ENCODE assay signal across 8 cellular contexts in the genomic region with DNA sequence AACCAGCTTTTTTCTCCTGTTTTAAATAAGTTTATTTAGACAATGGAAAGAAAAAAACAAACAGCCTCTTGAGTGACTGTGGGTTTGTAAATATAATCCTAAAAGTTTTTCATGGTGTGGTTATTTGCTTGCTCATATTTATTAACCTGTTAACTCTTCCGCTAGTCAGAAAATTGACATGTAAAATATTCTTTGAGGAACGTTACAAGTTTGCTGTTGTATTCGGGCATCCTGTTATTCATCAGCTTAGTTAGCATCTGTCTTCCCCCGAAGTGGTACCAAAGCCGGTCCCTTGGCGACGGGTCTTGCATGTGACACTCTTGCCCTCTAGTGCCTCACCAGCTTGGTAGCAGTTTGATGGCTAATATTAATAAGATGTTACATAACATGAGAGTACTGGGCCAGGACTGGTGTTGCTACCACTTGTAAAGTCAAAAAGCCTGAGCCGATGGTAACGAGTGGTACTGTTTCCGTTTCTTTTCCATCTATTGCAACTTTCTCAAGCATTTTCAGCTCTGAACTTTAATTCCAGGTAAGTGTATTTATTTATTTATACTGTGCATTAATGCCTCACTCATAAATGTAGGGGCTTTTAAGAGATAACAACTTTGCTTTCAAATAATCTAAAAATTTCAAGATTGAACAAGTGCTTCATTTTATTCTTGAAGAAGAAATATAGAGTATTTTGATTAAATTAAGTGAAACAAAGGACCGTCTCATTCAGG. TPM values are rescaled to one million over a fixed set of nuclear protein-coding genes. Genes with fewer than 3 reads are reported as not detected.
DNase-seq lines count a peak whose midpoint lies in the region; ATAC-seq, FAIRE-seq and TF ChIP-seq lines count a peak whose summit lies in the region.

A gene (plus strand): TSS at position 426 of the 725 bp plus-strand sequence. CDS start 19,425 bp downstream, outside the sequence.

- peak in 1 of 2 donors; percentile 19 for TF ChIP-seq CTCF in right atrium auricular region (IDR thresholded peaks at IDR 0.05)

- no peaks in the 10 kb centered on the region for H3K36me3 ChIP-seq in adipocyte (ENCODE audit: control insufficient read depth, insufficient read depth, low read length, severe bottlenecking)
- H3K36me3 ChIP-seq in right atrium auricular region = no peaks in the 10 kb centered on the region

- H3K4me3 ChIP-seq in adipocyte (ENCODE audit: low read length) (peak within 1 kb of the TSS; percentile 70), right atrium auricular region (peak within 1 kb of the TSS; percentile 14 to 41)

- H3K4me1 ChIP-seq in adipocyte (ENCODE audit: control insufficient read depth, insufficient read depth, low read length) (no peaks in the 10 kb centered on the region), right atrium auricular region (peaks cover 0 to 4% of the 10 kb centered on the region in 2 donors)

- DNase-seq in AG08396 (ENCODE audit: low spot score) = peak; percentile 46
- DNase-seq in GM12891 (ENCODE audit: insufficient read length, low spot score) = peak; percentile 24
- peak; percentile 55 for DNase-seq in NCI-H510A treated with DMSO at 0.1 percent for 48 hours (lab: John Stamatoyannopoulos, UW)
- DNase-seq in adipocyte (ENCODE audit: low read depth) = peak; percentile 36
- no peak for DNase-seq in right atrium auricular region (ENCODE audit: low spot score)
- DNase-seq in renal cortical epithelial cell (ENCODE audit: low read depth) = peak; percentile 78
- DNase-seq in NK-92 treated with Interleukin-12 subunit alpha and Interleukin-12 subunit beta, amount 100 ng/mL, for 24 hours (lab: John Stamatoyannopoulos, UW) = no peak

- ATAC-seq in HG03196 (IDR thresholded peaks at IDR 0.05; ENCODE audit: unreplicated experiment) = peak; percentile 52

- H3K27ac ChIP-seq in right atrium auricular region = no peak within 1 kb of the TSS

- H3K9me3 ChIP-seq in adipocyte (ENCODE audit: control insufficient read depth, low read length) = no peaks in the 10 kb centered on the region
- H3K9me3 ChIP-seq in right atrium auricular region = no peaks in the 10 kb centered on the region

- peaks cover 41% of the 10 kb centered on the region for H3K27me3 ChIP-seq in adipocyte (replicated peaks; ENCODE audit: control insufficient read depth, insufficient read depth, low read length)
- no peaks in the 10 kb centered on the region for H3K27me3 ChIP-seq in right atrium auricular region

- no peak for TF ChIP-seq POLR2A in GM12891 (IDR thresholded peaks at IDR 0.05; ENCODE audit: low read depth, low read length)

- no peak within 1 kb of the TSS for H3K9ac ChIP-seq in adipocyte (ENCODE audit: low read length)

- peak; percentile 13 for FAIRE-seq in GM12891 (lab: Jason Lieb, UNC)

TF ChIP-seq in GM12891, 5 proteins besides CTCF, POLR2A, EP300 and RAD21:
- TF ChIP-seq SPI1 (IDR thresholded peaks at IDR 0.05; ENCODE audit: low read depth, low read length) (no peak), TAF1 (IDR thresholded peaks at IDR 0.05; ENCODE audit: low read depth, low read length) (no peak), POU2F2 (IDR thresholded peaks at IDR 0.05; ENCODE audit: low read depth, low read length) (no peak), PAX5 (IDR thresholded peaks at IDR 0.05; ENCODE audit: insufficient read depth, low read length, severe bottlenecking) (no peak), POLR2AphosphoS5 (IDR thresholded peaks at IDR 0.05; ENCODE audit: low read depth, low read length) (no peak)

RNA-seq across cellular contexts. Expression of the gene that starts here (rescaled TPM):
- not detected for polyA plus RNA-seq in GM12891 (2012; ENCODE audit: low read depth, missing spikeins)
- under 1 TPM in 1 of 2 donors, not detected in 1; 0.15 TPM for total RNA-seq in right atrium auricular region
- total RNA-seq in renal cortical epithelial cell = 0.35 and 0.60 TPM in 2 replicates

Comparison
In these comparisons a context has a peak if more than half of its experiments do, and no peak if none do; other contexts are left out.
1. Peak in DNase-seq in renal cortical epithelial cell; RNA of the gene not detected or under 1 TPM.
2. DNase-seq: peak in AG08396 (single experiment), GM12891 (single experiment), NCI-H510A treated with DMSO at 0.1 percent for 48 hours (single experiment) and adipocyte (single experiment); none in right atrium auricular region (single experiment) and NK-92 treated with Interleukin-12 subunit alpha and Interleukin-12 subunit beta, amount 100 ng/mL, for 24 hours (single experiment).